Comparison of ENCODE assay signal across 33 cellular contexts in genomic region chr7:30934732-30935568, GRCh38. TPM values are rescaled to one million over a fixed set of nuclear protein-coding genes. Genes with fewer than 3 reads are reported as not detected.
DNase-seq lines count a peak whose midpoint lies in the region; ATAC-seq, FAIRE-seq and TF ChIP-seq lines count a peak whose summit lies in the region.
"Had no signal": no experiment of that assay in that cellular context is flagged by ENCODE, and none has a peak within 500 bp of the region (broad histone marks: within the 10 kb centered on the region; RNA-seq: fewer than 3 reads in every experiment).

No MANE protein-coding gene starts in this region.

- peak overlapping the region in 1 of 2 experiments; percentile 42; a peak in 1 of 4 replicates for H3K9ac ChIP-seq in K562 (ENCODE audit: insufficient read depth in 1 of 2, low read depth in 2 of 2, low read length in 2 of 2)

- CTCF ChIA-PET in K562 (lab: Yijun Ruan, JAX; ENCODE audit: low intra/inter-chr PET ratio): no interaction called here

- POLR2A ChIA-PET in K562 (lab: Yijun Ruan, JAX): interaction anchor here (0.5 to 1.6 kb wide), 7 partner anchors 10 to 161 kb away, joined by 3 to 4 read pairs (median 3); no protein-coding TSS in a partner anchor

- no peak for TF ChIP-seq RAD21 in K562 (CRISPR knock-in tag; conservative IDR thresholded peaks at IDR 0.05 in 1 of 2, IDR thresholded peaks at IDR 0.05 in 1 of 2)

- no peaks in the 10 kb centered on the region for H4K20me1 ChIP-seq in K562 (replicated peaks; ENCODE audit: control insufficient read depth, insufficient read depth, low read length)

- no peaks in the 10 kb centered on the region for H3K9me3 ChIP-seq in K562 (replicated peaks; ENCODE audit: control insufficient read depth, insufficient read depth, low read depth, low read length)
- no peaks in the 10 kb centered on the region for H3K9me3 ChIP-seq in spleen
- H3K9me3 ChIP-seq: gastroesophageal sphincter, thyroid gland had no signal

- H3K27ac ChIP-seq in K562 (ENCODE audit: extremely low read depth, low read depth, low read length): no peak overlapping the region
- no peak overlapping the region for H3K27ac ChIP-seq in spleen
- H3K27ac ChIP-seq: dorsolateral prefrontal cortex, gastroesophageal sphincter, thyroid gland had no signal

- no peak overlapping the region for H2AFZ ChIP-seq in K562 (ENCODE audit: low read depth, low read length)

- intact Hi-C loops in Right ventricle myocardium superior (cut with DNase I) (no loop called here), left cardiac atrium (cut with DNase I) (loop anchor here in 1 of 2 donors (5.0 kb wide), 1 partner anchor 133 kb away; no protein-coding TSS in a partner anchor), K562 (cut with micrococcal nuclease) (no loop called here), spleen (cut with DNase I; ENCODE audit: low total_unique reads) (no loop called here)

- peak; percentile 34 for DNase-seq in Right ventricle myocardium superior
- no peak for DNase-seq in left cardiac atrium
- peak in 1 of 4 experiments; percentile 3 for DNase-seq in K562 (ENCODE audit: extremely low read depth in 1 of 4, low spot score in 3 of 4)
- DNase-seq in islet precursor cell: peak; percentile 46
- peak; percentile 53 for DNase-seq in spleen
- DNase-seq in NCI-H510A (lab: John Stamatoyannopoulos, UW): no peak
- DNase-seq: activated CD4-positive, alpha-beta T cell treated with anti-CD3 and anti-CD28 coated beads for 36 hours; activated gamma-delta T cell treated with Interleukin-2 at 50 U/mL for 16 hours; activated naive CD8-positive, alpha-beta T cell treated with anti-CD3 and anti-CD28 coated beads, Interleukin-2, amount 50 U/mL, for 24 hours; DMS53; KBM-7; mammary epithelial cell; NCI-H1105 treated with DMSO at 0.1 percent for 48 hours; NCI-H1930; NCI-H69; T-helper 17 cell; thyroid gland had no signal

- 25% methylated on average over 6 of the region's 6 CpGs for WGBS in K562 (ENCODE audit: insufficient coverage, low coverage, missing lambda C conversion rate)
- 59 to 83% (median 75%) methylated on average over 6 of the region's 6 CpGs for WGBS in spleen, 5 donors

- H3K4me1 ChIP-seq in K562 (replicated peaks in 1 of 2; ENCODE audit: control insufficient read depth in 2 of 2, insufficient read depth in 2 of 2, low read length in 2 of 2): peaks cover 0 to 36% of the 10 kb centered on the region in 2 experiments; a peak in 3 of 5 replicates
- peaks cover 0 to 7% (median 4%) of the 10 kb centered on the region in 6 donors for H3K4me1 ChIP-seq in spleen

- BruUV-seq in K562 (replicated peaks; lab: Mats Ljungman, UMichigan): no TSS peak

- H3K27me3 ChIP-seq in K562 (ENCODE audit: control insufficient read depth in 2 of 2, insufficient read depth in 2 of 2, low read length in 2 of 2) (no peaks in the 10 kb centered on the region), spleen (replicated peaks in 1 of 7) (peaks cover 0 to 37% (median 17%) of the 10 kb centered on the region in 7 donors)
- H3K27me3 ChIP-seq: thyroid gland had no signal

- H3K79me2 ChIP-seq in K562 (ENCODE audit: control insufficient read depth, insufficient read depth, low read length): no peaks in the 10 kb centered on the region

- in situ Hi-C loops in K562 (cut with MboI): no loop called here

- TF ChIP-seq CTCF in K562 (IDR thresholded peaks at IDR 0.05 in 2 of 3, conservative IDR thresholded peaks at IDR 0.05 in 1 of 3; ENCODE audit: insufficient read depth in 2 of 3, low read depth in 1 of 3, low read length in 3 of 3): no peak
- no peak for TF ChIP-seq CTCF in spleen (IDR thresholded peaks at IDR 0.05 in 8 of 11, conservative IDR thresholded peaks at IDR 0.05 in 3 of 11)

- H3K9me1 ChIP-seq in K562 (ENCODE audit: control insufficient read depth, insufficient read depth, low read length): no peaks in the 10 kb centered on the region

- ATAC-seq in Right ventricle myocardium superior (ENCODE audit: poor library complexity): no peak
- ATAC-seq in left cardiac atrium: no peak
- ATAC-seq in K562: no peak
- no peak for ATAC-seq in HG03378 (IDR thresholded peaks at IDR 0.05; ENCODE audit: unreplicated experiment)
- ATAC-seq in HG02884 (IDR thresholded peaks at IDR 0.05; ENCODE audit: unreplicated experiment): no peak
- ATAC-seq: activated CD4-positive, alpha-beta T cell treated with anti-CD3 and anti-CD28 coated beads for 36 hours; activated naive CD8-positive, alpha-beta T cell treated with anti-CD3 and anti-CD28 coated beads, Interleukin-2, amount 50 U/mL, for 24 hours; gastroesophageal sphincter; sciatic nerve; T-helper 17 cell had no signal

- H3K36me3 ChIP-seq in K562 (ENCODE audit: control insufficient read depth, insufficient read depth, low read length): no peaks in the 10 kb centered on the region
- H3K36me3 ChIP-seq in spleen: no peaks in the 10 kb centered on the region
- H3K36me3 ChIP-seq: gastroesophageal sphincter, thyroid gland had no signal

- no peak overlapping the region for H3K4me2 ChIP-seq in K562 (ENCODE audit: insufficient read depth, low read length)

- FAIRE-seq in K562 (lab: Jason Lieb, UNC): no peak
- FAIRE-seq: G401.6, H54 had no signal

- H3K4me3 ChIP-seq in K562 (no peak overlapping the region), spleen (no peak overlapping the region)
- H3K4me3 ChIP-seq: dorsolateral prefrontal cortex, gastroesophageal sphincter, thyroid gland had no signal

- TF ChIP-seq POLR2A in K562 (conservative IDR thresholded peaks at IDR 0.05) (no peak), spleen (IDR thresholded peaks at IDR 0.05) (no peak)

- no peak for TF ChIP-seq EP300 in K562 (IDR thresholded peaks at IDR 0.05; ENCODE audit: low read length)

TF ChIP-seq in K562, 482 proteins besides CTCF, POLR2A, EP300 and RAD21:
- TF ChIP-seq E2F3 (CRISPR knock-in tag; IDR thresholded peaks at IDR 0.05): no peak
- TF ChIP-seq ZFP36 (IDR thresholded peaks at IDR 0.05; ENCODE audit: low read depth, low read length, partially characterized antibody): peak; percentile 79
- no peak for TF ChIP-seq MTF1 (CRISPR knock-in tag; IDR thresholded peaks at IDR 0.05; ENCODE audit: borderline replicate concordance)
- TF ChIP-seq RBM25 (IDR thresholded peaks at IDR 0.05; ENCODE audit: low read depth, low read length, severe bottlenecking): peak; percentile 72
- peak; percentile 82; the same call in 1 of the 2 replicates for TF ChIP-seq BCOR (IDR thresholded peaks at IDR 0.05)
- 0 out of 4 replicates have a peak, but pooled peaks have one; percentile 20 to 43 for TF ChIP-seq KDM1A (IDR thresholded peaks at IDR 0.05)
- TF ChIP-seq ADNP (tag; IDR thresholded peaks at IDR 0.05): peak; percentile 43; the same call in 1 of the 2 replicates
TF ChIP-seq in K562: peak in this region for 5.

RNA-seq across cellular contexts. Expression of gene AQP1, which starts 23.3 kb away (rescaled TPM):
- total RNA-seq in Right ventricle myocardium superior (236 TPM), left cardiac atrium (100 to 1,000 TPM; 244 to 352 TPM), K562 (2014; rRNA removed) (3.1 and 9.0 TPM in 2 replicates), K562 (2014; rRNA removed; fragmentation: Illumina TruSeq; extraction: Trizol) (2.8 and 4.1 TPM in 2 replicates), K562 (2015; rRNA removed; fragmentation: Illumina TruSeq; extraction: Trizol) (3.6 and 4.2 TPM in 2 replicates), K562 (2021) (6.7 and 6.9 TPM in 2 replicates), spleen (10 to 100 TPM; 17.1 to 32.7 (median 23.2) TPM)
- 3.5 and 8.8 TPM in 2 replicates for total RNA-seq in K562 (2011; cell fraction: chromatin; rRNA removed; ENCODE audit: low replicate concordance)
- 9.5 and 9.6 TPM in 2 replicates for total RNA-seq in K562 (2011; cell fraction: nucleolus; rRNA removed)
- 8.4 and 15.0 TPM in 2 replicates for total RNA-seq in K562 (2011; cell fraction: nucleoplasm; rRNA removed)
- polyA plus RNA-seq in K562 (2011; rRNA removed) (8.7 and 12.6 TPM in 2 replicates), K562 (2014; fragmentation: Illumina TruSeq; extraction: Trizol) (7.8 and 8.6 TPM in 2 replicates), K562 (2014; fragmentation: Nextera tagmentation; extraction: Ambion mirVana) (under 1 TPM; 0.18 to 0.45 TPM), K562 (2014; rRNA removed) (5.4 and 6.7 TPM in 2 replicates), spleen (10 to 100 TPM in 2 of 3 donors, 1 to 10 TPM in 1; 4.4 to 34.3 (median 16.2) TPM)
- polyA plus RNA-seq in K562 (2011; cell fraction: cytosol; rRNA removed): 8.5 and 20.6 TPM in 2 replicates
- 12.3 and 20.4 TPM in 2 replicates for polyA plus RNA-seq in K562 (2011; cell fraction: nucleus; rRNA removed)
- polyA plus RNA-seq in K562 (2012): 3.2 and 4.3 TPM in 2 replicates
- polyA minus RNA-seq in K562 (2011; rRNA and poly(A)+ RNA removed): 6.1 and 10.7 TPM in 2 replicates
- 3.5 and 6.3 TPM in 2 replicates for polyA minus RNA-seq in K562 (2011; cell fraction: cytosol; rRNA and poly(A)+ RNA removed)
- 2.7 and 2.8 TPM in 2 replicates for polyA minus RNA-seq in K562 (2011; cell fraction: nucleus; rRNA and poly(A)+ RNA removed)
- total RNA-seq: MCF 10A had no signal

RNA-seq across cellular contexts. Expression of gene GHRHR, which starts 28.8 kb away (rescaled TPM):
- total RNA-seq in Right ventricle myocardium superior (not detected), left cardiac atrium (not detected), K562 (2014; rRNA removed) (0.61 TPM in 1 of 2 replicates, not detected in the other), K562 (2014; rRNA removed; fragmentation: Illumina TruSeq; extraction: Trizol) (not detected in 2 replicates), K562 (2015; rRNA removed; fragmentation: Illumina TruSeq; extraction: Trizol) (not detected in 2 replicates), K562 (2021) (not detected in 2 replicates), spleen (not detected)
- not detected in 2 replicates for total RNA-seq in K562 (2011; cell fraction: chromatin; rRNA removed; ENCODE audit: low replicate concordance)
- not detected in 2 replicates for total RNA-seq in K562 (2011; cell fraction: nucleolus; rRNA removed)
- not detected in 2 replicates for total RNA-seq in K562 (2011; cell fraction: nucleoplasm; rRNA removed)
- polyA plus RNA-seq in K562 (2011; rRNA removed) (not detected in 2 replicates), K562 (2014; fragmentation: Illumina TruSeq; extraction: Trizol) (not detected in 2 replicates), K562 (2014; fragmentation: Nextera tagmentation; extraction: Ambion mirVana) (not detected), K562 (2014; rRNA removed) (not detected in 2 replicates), spleen (not detected)
- polyA plus RNA-seq in K562 (2011; cell fraction: cytosol; rRNA removed): not detected in 2 replicates
- polyA plus RNA-seq in K562 (2011; cell fraction: nucleus; rRNA removed): 0.25 TPM in 1 of 2 replicates, not detected in the other
- polyA plus RNA-seq in K562 (2012): not detected in 2 replicates
- not detected in 2 replicates for polyA minus RNA-seq in K562 (2011; rRNA and poly(A)+ RNA removed)
- not detected in 2 replicates for polyA minus RNA-seq in K562 (2011; cell fraction: cytosol; rRNA and poly(A)+ RNA removed)
- polyA minus RNA-seq in K562 (2011; cell fraction: nucleus; rRNA and poly(A)+ RNA removed): not detected in 2 replicates
- total RNA-seq: A673; activated CD4-positive, alpha-beta T cell treated with anti-CD3 and anti-CD28 coated beads for 36 hours; activated CD8-positive, alpha-beta memory T cell treated with anti-CD3 and anti-CD28 coated beads for 36 hours; fibroblast of lung; gastroesophageal sphincter; HT-29; kidney epithelial cell; mammary epithelial cell; MCF 10A; neural crest cell; RPMI7951; T-helper 17 cell had no signal
- polyA plus RNA-seq: BJ, fibroblast of lung, mammary epithelial cell had no signal

Comparison
In these comparisons a context has a peak if more than half of its experiments do, and no peak if none do; other contexts are left out.
1. DNase-seq: peak in Right ventricle myocardium superior (single experiment), islet precursor cell (single experiment) and spleen (single experiment); none in left cardiac atrium (single experiment) and NCI-H510A (single experiment).